Comparison of ENCODE assay signal across 24 cellular contexts in genomic region chr3:9291991-9292390, GRCh38. TPM values are rescaled to one million over a fixed set of nuclear protein-coding genes. Genes with fewer than 3 reads are reported as not detected.
A peak's percentile ranks its signal among the peaks of the same experiment; 100 is the strongest.
DNase-seq lines count a peak whose midpoint lies in the region; ATAC-seq, FAIRE-seq and TF ChIP-seq lines count a peak whose summit lies in the region.
"Had no signal": no experiment of that assay in that cellular context is flagged by ENCODE, and none has a peak within 500 bp of the region (broad histone marks: within the 10 kb centered on the region; RNA-seq: fewer than 3 reads in every experiment).

No MANE protein-coding gene starts in this region.

- H3K79me2 ChIP-seq in keratinocyte (ENCODE audit: control insufficient read depth, insufficient read depth, low read length): no peaks in the 10 kb centered on the region

- intact Hi-C loops in Calu3 (cut with micrococcal nuclease; ENCODE audit: unreplicated experiment): no loop called here

- H3K4me2 ChIP-seq in keratinocyte (ENCODE audit: control insufficient read depth, extremely low read depth, insufficient read depth, low read depth, low read length): no peak overlapping the region
- H3K4me2 ChIP-seq: PC-9 had no signal

- no peaks in the 10 kb centered on the region for H3K9me3 ChIP-seq in keratinocyte (ENCODE audit: control insufficient read depth, low read depth, low read length)
- H3K9me3 ChIP-seq: HAP-1 had no signal

- H3K9me1 ChIP-seq in keratinocyte (ENCODE audit: control insufficient read depth, extremely low read depth, insufficient read depth, low read length): no peaks in the 10 kb centered on the region

- FAIRE-seq in keratinocyte (lab: Jason Lieb, UNC) (peak; percentile 13), HTR-8/SVneo (lab: Jason Lieb, UNC) (no peak)
- FAIRE-seq: GM12878 had no signal

- H3K36me3 Mint-ChIP-seq in WTC11 (no peaks in the 10 kb centered on the region; the same call in 1 of the 2 replicates), Calu3 (ENCODE audit: insufficient read depth, unreplicated experiment) (no peaks in the 10 kb centered on the region)
- H3K36me3 Mint-ChIP-seq: CD4-positive, CD25-positive, alpha-beta regulatory T cell had no signal

- H3K27ac ChIP-seq in keratinocyte (ENCODE audit: control insufficient read depth, insufficient read depth, low read length): no peak overlapping the region
- H3K27ac ChIP-seq: HL-60, PC-9 had no signal

- peak; percentile 30 to 64 for DNase-seq in NCI-H524 (lab: John Stamatoyannopoulos, UW)
- DNase-seq in NCI-H524 treated with DMSO at 0.1 percent for 48 hours (lab: John Stamatoyannopoulos, UW): no peak
- no peak for DNase-seq in WTC11 (ENCODE audit: low spot score)
- no peak for DNase-seq in keratinocyte (ENCODE audit: low read depth, low spot score)
- no peak for DNase-seq in NCI-H1694 treated with DMSO at 0.1 percent for 48 hours (lab: John Stamatoyannopoulos, UW)
- DNase-seq in Calu3: no peak
- DNase-seq in HTR-8/SVneo (ENCODE audit: insufficient read length, low spot score): no peak
- DNase-seq: CD4-positive, CD25-positive, alpha-beta regulatory T cell; DMS 273 treated with DMSO at 0.1 percent for 48 hours; DMS79 treated with DMSO at 0.1 percent for 48 hours; KBM-7; NCI-H1092; NCI-H1436; NCI-H2029; NCI-H446; NCI-H748 treated with DMSO at 0.1 percent for 48 hours; PC-9; RPMI8226; SHP77 had no signal

- H3K4me1 Mint-ChIP-seq in WTC11: peaks cover 13% of the 10 kb centered on the region
- no peaks in the 10 kb centered on the region for H3K4me1 Mint-ChIP-seq in Calu3 (ENCODE audit: low read depth, unreplicated experiment)
- H3K4me1 Mint-ChIP-seq: B cell; CD4-positive, CD25-positive, alpha-beta regulatory T cell had no signal

- H3K27ac Mint-ChIP-seq in WTC11: no peak overlapping the region
- no peak overlapping the region for H3K27ac Mint-ChIP-seq in Calu3 (ENCODE audit: unreplicated experiment)
- H3K27ac Mint-ChIP-seq: B cell; CD4-positive, CD25-positive, alpha-beta regulatory T cell had no signal

- H3K9me3 Mint-ChIP-seq in WTC11 (peaks cover 15% of the 10 kb centered on the region), Calu3 (ENCODE audit: low read depth, unreplicated experiment) (no peaks in the 10 kb centered on the region)
- H3K9me3 Mint-ChIP-seq: CD4-positive, CD25-positive, alpha-beta regulatory T cell had no signal

- H3K4me3 Mint-ChIP-seq in WTC11 (no peak overlapping the region), Calu3 (ENCODE audit: low read depth, unreplicated experiment) (no peak overlapping the region)
- H3K4me3 Mint-ChIP-seq: B cell; CD4-positive, CD25-positive, alpha-beta regulatory T cell had no signal

- ATAC-seq in WTC11 (0 out of 2 replicates have a peak, but pooled peaks have one; percentile 24), HG03565 (IDR thresholded peaks at IDR 0.05; ENCODE audit: unreplicated experiment) (no peak)
- ATAC-seq: GM12878 had no signal

- no peaks in the 10 kb centered on the region for H3K4me1 ChIP-seq in keratinocyte (ENCODE audit: control insufficient read depth, extremely low read depth, insufficient read depth, low read length)
- H3K4me1 ChIP-seq: HAP-1 had no signal

- no peaks in the 10 kb centered on the region for H3K36me3 ChIP-seq in keratinocyte (ENCODE audit: control insufficient read depth in 2 of 2, extremely low read depth in 1 of 2, insufficient read depth in 2 of 2, low read length in 2 of 2)
- H3K36me3 ChIP-seq: HAP-1 had no signal

- no peaks in the 10 kb centered on the region for H3K27me3 ChIP-seq in keratinocyte (ENCODE audit: control insufficient read depth, extremely low read depth, insufficient read depth, low read length)

- no TSS peak for BruUV-seq in Calu3 (replicated peaks; lab: Mats Ljungman, UMichigan)

- H3K4me3 ChIP-seq in keratinocyte (ENCODE audit: control insufficient read depth in 2 of 3, extremely low read depth in 1 of 3, insufficient read depth in 2 of 3, low read depth in 1 of 3, low read length in 3 of 3): no peak overlapping the region
- H3K4me3 ChIP-seq: GM12878, HAP-1, PC-9 had no signal

- POLR2A ChIA-PET in WTC11 (lab: Charles Lee): no interaction called here

- peaks cover 5% of the 10 kb centered on the region; the same call in 1 of the 2 replicates for H3K27me3 Mint-ChIP-seq in WTC11 (ENCODE audit: low read depth)
- H3K27me3 Mint-ChIP-seq in Calu3 (ENCODE audit: unreplicated experiment): peaks cover 16% of the 10 kb centered on the region

- no peak overlapping the region for H2AFZ ChIP-seq in keratinocyte (ENCODE audit: control insufficient read depth, low read length)
- H2AFZ ChIP-seq: PC-9 had no signal

- no peaks in the 10 kb centered on the region for H4K20me1 ChIP-seq in keratinocyte (ENCODE audit: control insufficient read depth, extremely low read depth, insufficient read depth, low read length)

- dilution Hi-C loops in keratinocyte (cut with MboI; ENCODE audit: extremely low pct_ligation_motif_present, low sequenced_read_pairs): no loop called here

- no peak overlapping the region for H3K9ac ChIP-seq in keratinocyte (ENCODE audit: control insufficient read depth, extremely low read depth, insufficient read depth, low read length)

- TF ChIP-seq CTCF in WTC11 (IDR thresholded peaks at IDR 0.05) (no peak), keratinocyte (optimal IDR thresholded peaks at IDR 0.05 in 1 of 3, IDR thresholded peaks at IDR 0.05 in 1 of 3, conservative IDR thresholded peaks at IDR 0.05 in 1 of 3; ENCODE audit: extremely low read depth in 1 of 3, insufficient read depth in 2 of 3, low read length in 3 of 3) (no peak), Calu3 (IDR thresholded peaks at IDR 0.05; ENCODE audit: unreplicated experiment) (no peak)

- CTCF ChIA-PET in WTC11 (lab: Charles Lee): interaction anchor here (0.9 kb wide), 1 partner anchor 10 kb away, joined by 7 read pairs; no protein-coding TSS in a partner anchor
- CTCF ChIA-PET in Calu3 (lab: Charles Lee): no interaction called here

TF ChIP-seq in WTC11, 78 proteins besides CTCF, POLR2A, EP300 and RAD21 (continues in another document):
- TF ChIP-seq ZNF512 (CRISPR knock-in tag; IDR thresholded peaks at IDR 0.05; ENCODE audit: borderline replicate concordance) (no peak), NR3C1 (CRISPR knock-in tag; conservative IDR thresholded peaks at IDR 0.05; ENCODE audit: low read depth) (no peak), GRHL2 (CRISPR knock-in tag; IDR thresholded peaks at IDR 0.05; ENCODE audit: insufficient replicate concordance, severe bottlenecking) (no peak), PREB (CRISPR knock-in tag; IDR thresholded peaks at IDR 0.05; ENCODE audit: borderline replicate concordance) (no peak), CDX4 (CRISPR knock-in tag; IDR thresholded peaks at IDR 0.05; ENCODE audit: borderline replicate concordance) (no peak), ATF2 (CRISPR knock-in tag; IDR thresholded peaks at IDR 0.05; ENCODE audit: borderline replicate concordance, low read depth) (no peak), ATF3 (CRISPR knock-in tag; conservative IDR thresholded peaks at IDR 0.05) (no peak)

RNA-seq across cellular contexts. Expression of gene SRGAP3, which starts 42.5 kb away (rescaled TPM):
- 11.8 to 17.9 TPM (median 12.1 TPM) in 3 replicates for total RNA-seq in WTC11 (2021)
- 4.3 to 7.2 TPM (median 6.2 TPM) in 3 replicates for polyA plus RNA-seq in keratinocyte
- polyA plus RNA-seq in keratinocyte (2011; ENCODE audit: low read depth): 6.6 TPM
- polyA plus RNA-seq in keratinocyte (2011; cell fraction: cytosol; rRNA removed): 2.7 and 3.8 TPM in 2 replicates
- 17.0 and 19.0 TPM in 2 replicates for polyA plus RNA-seq in keratinocyte (2011; cell fraction: nucleus; rRNA removed)
- 6.6 and 6.7 TPM in 2 replicates for polyA plus RNA-seq in keratinocyte (2012; ENCODE audit: low replicate concordance)
- polyA minus RNA-seq in keratinocyte: 19.8 to 41.2 TPM (median 29.3 TPM) in 3 replicates
- polyA minus RNA-seq in keratinocyte (2011; cell fraction: cytosol; rRNA and poly(A)+ RNA removed): 7.1 TPM
- polyA minus RNA-seq in keratinocyte (2011; cell fraction: nucleus; rRNA and poly(A)+ RNA removed): 23.6 and 48.1 TPM in 2 replicates
- total RNA-seq in Calu3 (2022): 8.2 and 9.7 TPM in 2 replicates

Comparison
In these comparisons a context has a peak if more than half of its experiments do, and no peak if none do; other contexts are left out.
1. DNase-seq: peak in NCI-H524 (2 of 2); none in NCI-H524 treated with DMSO at 0.1 percent for 48 hours (single experiment), WTC11 (single experiment), keratinocyte (single experiment), NCI-H1694 treated with DMSO at 0.1 percent for 48 hours (single experiment), Calu3 (single experiment) and HTR-8/SVneo (single experiment).